31 cellular contexts compared by ENCODE assay signal in the genomic region with DNA sequence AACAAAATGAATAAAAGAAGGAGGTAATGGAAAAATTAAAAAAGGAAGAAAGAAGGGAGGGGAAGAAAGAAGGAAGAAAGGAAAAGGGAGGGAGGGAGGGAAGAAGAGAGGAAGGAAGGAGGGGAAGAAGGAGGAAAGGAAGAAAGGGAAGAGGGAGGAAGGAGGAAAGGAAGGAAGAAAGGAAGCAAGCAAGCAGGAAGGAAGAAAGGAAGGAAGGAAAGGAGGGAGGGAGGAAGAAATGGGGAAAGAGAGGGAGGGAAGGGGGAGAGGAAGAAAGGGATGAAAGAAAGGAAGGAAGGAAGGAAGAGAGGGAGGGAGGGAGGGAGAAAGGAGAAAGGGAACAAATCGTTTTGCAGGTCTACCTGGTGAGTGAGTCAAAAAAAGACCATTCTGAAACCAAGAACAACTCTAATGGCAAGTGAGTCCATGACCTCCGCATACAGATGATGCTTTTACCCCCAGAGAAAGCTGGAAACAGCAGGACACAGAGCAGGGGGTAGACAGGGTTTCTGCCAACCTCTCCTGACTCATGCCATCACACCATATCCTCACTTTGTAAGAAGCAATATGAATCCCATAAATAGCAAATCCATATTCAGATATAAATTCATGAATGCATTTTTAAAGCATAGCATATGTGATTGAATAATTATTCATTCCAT.
"Had no signal": no experiment of that assay in that cellular context is flagged by ENCODE, and none has a peak within 500 bp of the region (broad histone marks: within the 10 kb centered on the region; RNA-seq: fewer than 3 reads in every experiment).

No MANE protein-coding gene starts in this region.

- H3K27ac ChIP-seq: adrenal gland, body of pancreas, esophagus muscularis mucosa, gastroesophageal sphincter had no signal

- H3K36me3 ChIP-seq: adrenal gland, esophagus muscularis mucosa, gastroesophageal sphincter had no signal

- H3K4me1 ChIP-seq: adrenal gland, body of pancreas, esophagus muscularis mucosa, gastroesophageal sphincter had no signal

- H3K27me3 Mint-ChIP-seq: activated CD8-positive, alpha-beta T cell treated with anti-CD3 and anti-CD28 coated beads for 36 hours; activated naive CD4-positive, alpha-beta T cell treated with anti-CD3 and anti-CD28 coated beads, Interleukin-2, amount 50 U/mL, for 24 hours; activated naive CD8-positive, alpha-beta T cell treated with anti-CD3 and anti-CD28 coated beads for 36 hours; activated naive CD8-positive, alpha-beta T cell treated with anti-CD3 and anti-CD28 coated beads, Interleukin-2, amount 50 U/mL, for 24 hours; activated T-helper 17 cell treated with anti-CD3 and anti-CD28 coated beads, Interleukin-2, amount 50 U/mL, for 72 hours; effector memory CD8-positive, alpha-beta T cell; T-helper 17 cell had no signal

- ATAC-seq: activated CD8-positive, alpha-beta T cell treated with anti-CD3 and anti-CD28 coated beads for 36 hours; activated naive CD8-positive, alpha-beta T cell treated with anti-CD3 and anti-CD28 coated beads, Interleukin-2, amount 50 U/mL, for 24 hours; activated T-cell treated with anti-CD3 and anti-CD28 coated beads, Interleukin-2, amount 50 U/mL, for 4 hours; activated T-helper 17 cell treated with anti-CD3 and anti-CD28 coated beads, Interleukin-2, amount 50 U/mL, for 72 hours; body of pancreas; effector memory CD8-positive, alpha-beta T cell; gastroesophageal sphincter; T-helper 17 cell had no signal

- H3K4me3 Mint-ChIP-seq: activated CD8-positive, alpha-beta T cell treated with anti-CD3 and anti-CD28 coated beads for 36 hours; activated naive CD4-positive, alpha-beta T cell treated with anti-CD3 and anti-CD28 coated beads, Interleukin-2, amount 50 U/mL, for 24 hours; activated naive CD8-positive, alpha-beta T cell treated with anti-CD3 and anti-CD28 coated beads for 36 hours; activated naive CD8-positive, alpha-beta T cell treated with anti-CD3 and anti-CD28 coated beads, Interleukin-2, amount 50 U/mL, for 24 hours; activated T-cell treated with anti-CD3 and anti-CD28 coated beads, Interleukin-2, amount 50 U/mL, for 4 hours; activated T-helper 17 cell treated with anti-CD3 and anti-CD28 coated beads, Interleukin-2, amount 50 U/mL, for 72 hours; effector memory CD8-positive, alpha-beta T cell; T-helper 17 cell; T-helper 2 cell treated with Interferon-gamma antibody and Interleukin-4, amounts not matched to agents 5 μg/mL and 100 μg/mL, for 36 hours had no signal

- FAIRE-seq: colon had no signal

- DNase-seq: activated CD4-positive, alpha-beta T cell treated with anti-CD3 and anti-CD28 coated beads for 1 hour; activated CD4-positive, alpha-beta T cell treated with anti-CD3 and anti-CD28 coated beads for 4 hours; activated CD4-positive, alpha-beta T cell treated with anti-CD3 and anti-CD28 coated beads, Interleukin-2, amount 50 U/mL, for 1 hour; activated CD4-positive, alpha-beta T cell treated with anti-CD3 and anti-CD28 coated beads, Interleukin-2, amount 50 U/mL, for 48 hours; activated CD4-positive, CD25-positive, alpha-beta regulatory T cell; activated CD8-positive, alpha-beta memory T cell treated with anti-CD3 and anti-CD28 coated beads for 24 hours; activated CD8-positive, alpha-beta T cell treated with anti-CD3 and anti-CD28 coated beads for 36 hours; activated effector memory CD4-positive, alpha-beta T cell treated with Interleukin-2 at 50 U/mL for 16 hours; activated gamma-delta T cell treated with Interleukin-2 at 50 U/mL for 16 hours; activated naive CD4-positive, alpha-beta T cell treated with Interleukin-2 at 50 U/mL for 16 hours; activated naive CD8-positive, alpha-beta T cell treated with anti-CD3 and anti-CD28 coated beads for 36 hours; activated naive CD8-positive, alpha-beta T cell treated with anti-CD3 and anti-CD28 coated beads, Interleukin-2, amount 50 U/mL, for 24 hours; activated T-cell treated with anti-CD3 and anti-CD28 coated beads, Interleukin-2, amount 50 U/mL, for 4 hours; amygdala; aorta; body of pancreas; cortex of kidney; dermis blood vessel endothelial cell; effector CD4-positive, alpha-beta T cell; effector memory CD8-positive, alpha-beta T cell; erythroblast; foreskin melanocyte; hippocampal formation; T-helper 17 cell had no signal

- H3K4me1 Mint-ChIP-seq: activated naive CD4-positive, alpha-beta T cell treated with anti-CD3 and anti-CD28 coated beads, Interleukin-2, amount 50 U/mL, for 24 hours; activated naive CD8-positive, alpha-beta T cell treated with anti-CD3 and anti-CD28 coated beads for 36 hours; activated naive CD8-positive, alpha-beta T cell treated with anti-CD3 and anti-CD28 coated beads, Interleukin-2, amount 50 U/mL, for 24 hours; activated T-helper 17 cell treated with anti-CD3 and anti-CD28 coated beads, Interleukin-2, amount 50 U/mL, for 72 hours; T-helper 17 cell had no signal

- H3K9me3 ChIP-seq: adrenal gland, body of pancreas, esophagus muscularis mucosa, gastroesophageal sphincter had no signal

- H3K36me3 Mint-ChIP-seq: activated naive CD4-positive, alpha-beta T cell treated with anti-CD3 and anti-CD28 coated beads, Interleukin-2, amount 50 U/mL, for 24 hours; activated naive CD8-positive, alpha-beta T cell treated with anti-CD3 and anti-CD28 coated beads for 36 hours had no signal

- H3K27ac Mint-ChIP-seq: activated CD8-positive, alpha-beta T cell treated with anti-CD3 and anti-CD28 coated beads for 36 hours; activated naive CD4-positive, alpha-beta T cell treated with anti-CD3 and anti-CD28 coated beads, Interleukin-2, amount 50 U/mL, for 24 hours; activated naive CD8-positive, alpha-beta T cell treated with anti-CD3 and anti-CD28 coated beads for 36 hours; activated naive CD8-positive, alpha-beta T cell treated with anti-CD3 and anti-CD28 coated beads, Interleukin-2, amount 50 U/mL, for 24 hours; activated T-helper 17 cell treated with anti-CD3 and anti-CD28 coated beads, Interleukin-2, amount 50 U/mL, for 72 hours; effector memory CD8-positive, alpha-beta T cell; T-helper 17 cell; T-helper 2 cell treated with Interferon-gamma antibody and Interleukin-4, amounts not matched to agents 5 μg/mL and 100 μg/mL, for 36 hours had no signal

- H3K27me3 ChIP-seq: adrenal gland, body of pancreas, esophagus muscularis mucosa had no signal

- H3K4me3 ChIP-seq: adrenal gland, body of pancreas, esophagus muscularis mucosa, gastroesophageal sphincter had no signal
